In genomic region chr14:20732950-20733650, GRCh38 we compare ENCODE assay signal across 19 cellular contexts. TPM values are rescaled to one million over a fixed set of nuclear protein-coding genes. Genes with fewer than 3 reads are reported as not detected.
DNase-seq lines count a peak whose midpoint lies in the region; ATAC-seq and TF ChIP-seq lines count a peak whose summit lies in the region.
"Had no signal": no experiment of that assay in that cellular context is flagged by ENCODE, and none has a peak within 500 bp of the region (broad histone marks: within the 10 kb centered on the region; RNA-seq: fewer than 3 reads in every experiment).

No MANE protein-coding gene starts in this region.

- peak overlapping the region; percentile 89 for H3K27ac Mint-ChIP-seq in dendritic cell treated with granulocyte-macrophage colony-stimulating factor and Interleukin-4, amounts not matched to agents 40 ng/mL and 50 ng/mL, for 4 days
- no peak overlapping the region for H3K27ac Mint-ChIP-seq in natural killer cell
- H3K27ac Mint-ChIP-seq: CD8-positive, alpha-beta memory T cell had no signal

- H3K27me3 Mint-ChIP-seq in dendritic cell treated with granulocyte-macrophage colony-stimulating factor and Interleukin-4, amounts not matched to agents 40 ng/mL and 50 ng/mL, for 4 days: no peaks in the 10 kb centered on the region
- peaks cover 0 to under 1% of the 10 kb centered on the region in 2 donors for H3K27me3 Mint-ChIP-seq in natural killer cell (ENCODE audit: low read depth in 2 of 2)

- peaks cover 41% of the 10 kb centered on the region for H3K4me1 Mint-ChIP-seq in dendritic cell treated with granulocyte-macrophage colony-stimulating factor and Interleukin-4, amounts not matched to agents 40 ng/mL and 50 ng/mL, for 4 days (ENCODE audit: low read depth)
- H3K4me1 Mint-ChIP-seq in natural killer cell: no peaks in the 10 kb centered on the region
- H3K4me1 Mint-ChIP-seq: CD8-positive, alpha-beta memory T cell had no signal

- DNase-seq in NCI-H524 (lab: John Stamatoyannopoulos, UW): peak; percentile 7 to 25
- no peak for DNase-seq in NCI-H524 treated with DMSO at 0.1 percent for 48 hours (lab: John Stamatoyannopoulos, UW)
- no peak for DNase-seq in left lobe of liver (ENCODE audit: low spot score)
- peak; percentile 37 for DNase-seq in pons (ENCODE audit: low spot score)
- no peak for DNase-seq in natural killer cell
- no peak for DNase-seq in T1000 (lab: John Stamatoyannopoulos, UW)
- DNase-seq: 8988T; CD8-positive, alpha-beta memory T cell; DND-41; GDM1; NCI-H1436; NCI-H2029; NCI-H2171 treated with DMSO at 0.1 percent for 48 hours; NCI-H446 treated with DMSO at 0.1 percent for 48 hours; NCI-H82 had no signal

- peak overlapping the region; percentile 24 for H3K4me3 Mint-ChIP-seq in dendritic cell treated with granulocyte-macrophage colony-stimulating factor and Interleukin-4, amounts not matched to agents 40 ng/mL and 50 ng/mL, for 4 days
- no peak overlapping the region for H3K4me3 Mint-ChIP-seq in natural killer cell
- H3K4me3 Mint-ChIP-seq: CD8-positive, alpha-beta memory T cell had no signal

- no peak for TF ChIP-seq CTCF in natural killer cell (IDR thresholded peaks at IDR 0.05)

- ATAC-seq in left lobe of liver: peak; percentile 29
- no peak for ATAC-seq in natural killer cell
- ATAC-seq in HG03039 (IDR thresholded peaks at IDR 0.05; ENCODE audit: unreplicated experiment): no peak

- no peaks in the 10 kb centered on the region for H3K9me3 Mint-ChIP-seq in dendritic cell treated with granulocyte-macrophage colony-stimulating factor and Interleukin-4, amounts not matched to agents 40 ng/mL and 50 ng/mL, for 4 days
- no peaks in the 10 kb centered on the region for H3K9me3 Mint-ChIP-seq in natural killer cell
- H3K9me3 Mint-ChIP-seq: CD8-positive, alpha-beta memory T cell had no signal

- intact Hi-C loops in dendritic cell treated with granulocyte-macrophage colony-stimulating factor and Interleukin-4, amounts not matched to agents 40 ng/mL and 50 ng/mL, for 4 days (cut with micrococcal nuclease): loop anchor here (5.0 kb wide), 1 partner anchor 36 kb away; no protein-coding TSS in a partner anchor
- intact Hi-C loops in natural killer cell (cut with micrococcal nuclease): no loop called here

- no peaks in the 10 kb centered on the region for H3K36me3 Mint-ChIP-seq in dendritic cell treated with granulocyte-macrophage colony-stimulating factor and Interleukin-4, amounts not matched to agents 40 ng/mL and 50 ng/mL, for 4 days (ENCODE audit: low read depth)
- no peaks in the 10 kb centered on the region for H3K36me3 Mint-ChIP-seq in natural killer cell
- H3K36me3 Mint-ChIP-seq: CD8-positive, alpha-beta memory T cell had no signal

RNA-seq across cellular contexts. Expression of gene EDDM3A, which starts 12.6 kb away (rescaled TPM):
- total RNA-seq in left lobe of liver: not detected
- not detected for total RNA-seq in natural killer cell
- total RNA-seq: CD8-positive, alpha-beta memory T cell; H1; M059J had no signal

RNA-seq across cellular contexts. Expression of gene EDDM3B, which starts 35.1 kb away (rescaled TPM):
- total RNA-seq in left lobe of liver: not detected
- total RNA-seq in natural killer cell: not detected
- total RNA-seq: CD8-positive, alpha-beta memory T cell; H1; M059J had no signal

RNA-seq across cellular contexts. Expression of gene ANG, which starts 44.5 kb away (rescaled TPM):
- total RNA-seq in left lobe of liver (685 TPM), natural killer cell (under 1 TPM in 1 of 3 donors, not detected in 2; 0.35 TPM)

RNA-seq across cellular contexts. Expression of gene RNASE6, which starts 48.0 kb away (rescaled TPM):
- total RNA-seq in left lobe of liver (1.6 TPM), natural killer cell (1 to 10 TPM; 1.9 to 5.1 (median 4.9) TPM)
- total RNA-seq: H1, M059J had no signal

RNA-seq across cellular contexts. Expression of gene RNASE4, which starts 48.7 kb away (rescaled TPM):
- total RNA-seq in left lobe of liver: 152 TPM
- under 1 TPM in 2 of 3 donors, not detected in 1; 0.60 to 0.68 TPM for total RNA-seq in natural killer cell

Comparison
In these comparisons a context has a peak if more than half of its experiments do, and no peak if none do; other contexts are left out.
1. DNase-seq: peak in NCI-H524 (2 of 2) and pons (single experiment); none in NCI-H524 treated with DMSO at 0.1 percent for 48 hours (single experiment), left lobe of liver (single experiment), natural killer cell (single experiment) and T1000 (single experiment).
2. RNA of gene ANG, which starts 44.5 kb away (total RNA-seq): 685 TPM in left lobe of liver (single experiment); 0.35 TPM in natural killer cell; every median in the first group is over 100 times any median in the second.